8 cellular contexts compared by ENCODE assay signal in genomic region chr16:3123986-3124886, GRCh38. TPM values are rescaled to one million over a fixed set of nuclear protein-coding genes. Genes with fewer than 3 reads are reported as not detected.
DNase-seq lines count a peak whose midpoint lies in the region; ATAC-seq and TF ChIP-seq lines count a peak whose summit lies in the region.

No MANE protein-coding gene starts in this region.

- peak; percentile 69 for TF ChIP-seq POLR2A in transverse colon (IDR thresholded peaks at IDR 0.05)

- peak overlapping the region; percentile 66 for H2AFZ ChIP-seq in trophoblast cell (ENCODE audit: insufficient read depth, low read length, poor library complexity)

- no peak overlapping the region for H2BK12ac ChIP-seq in trophoblast cell (ENCODE audit: low read length)

- H3K4me1 ChIP-seq in trophoblast cell (ENCODE audit: control insufficient read depth in 1 of 2, insufficient read depth in 2 of 2, low read length in 2 of 2) (peaks cover 3 to 6% of the 10 kb centered on the region in 2 experiments), transverse colon (peaks cover 13 to 24% (median 19%) of the 10 kb centered on the region in 4 donors)

- no peak overlapping the region for H2BK5ac ChIP-seq in trophoblast cell (ENCODE audit: low read depth, low read length, poor library complexity)

- peak overlapping the region; percentile 81 for H3K9ac ChIP-seq in trophoblast cell (ENCODE audit: low read length)

- WGBS in trophoblast cell (ENCODE audit: extremely low coverage, insufficient coverage, insufficient read length): no CpG with 5 or more reads among the region's 72 CpGs
- WGBS in transverse colon (ENCODE audit: low coverage in 1 of 2), 2 donors: 0 to 1% methylated on average over 1 to 49 of the region's 72 CpGs

- H3K4ac ChIP-seq in trophoblast cell (ENCODE audit: low read depth, low read length): no peak overlapping the region

- no peaks in the 10 kb centered on the region for H3K79me2 ChIP-seq in trophoblast cell (ENCODE audit: control insufficient read depth, insufficient read depth, low read length, poor library complexity)

- ATAC-seq in HG02642 (IDR thresholded peaks at IDR 0.05; ENCODE audit: poor library complexity, unreplicated experiment) (peak; percentile 89), Right ventricle myocardium superior (ENCODE audit: poor library complexity) (peak; percentile 98)

- peaks cover 26% of the 10 kb centered on the region for H3K4me1 Mint-ChIP-seq in activated naive CD8-positive, alpha-beta T cell treated with anti-CD3 and anti-CD28 coated beads for 36 hours

- H3K36me3 ChIP-seq in trophoblast cell (ENCODE audit: control insufficient read depth in 1 of 2, insufficient read depth in 2 of 2, low read length in 2 of 2) (peaks cover 28 to 35% of the 10 kb centered on the region in 2 experiments), transverse colon (no peaks in the 10 kb centered on the region)

- H3K4me3 ChIP-seq in trophoblast cell (ENCODE audit: low read depth, low read length) (peak overlapping the region; percentile 80), transverse colon (peak overlapping the region; percentile 67 to 72 (median 69))

- no peaks in the 10 kb centered on the region for H3K9me3 Mint-ChIP-seq in activated naive CD8-positive, alpha-beta T cell treated with anti-CD3 and anti-CD28 coated beads for 36 hours

- H3K27ac Mint-ChIP-seq in activated naive CD8-positive, alpha-beta T cell treated with anti-CD3 and anti-CD28 coated beads for 36 hours: peak overlapping the region; percentile 92

- peaks cover 13% of the 10 kb centered on the region for H3K36me3 Mint-ChIP-seq in activated naive CD8-positive, alpha-beta T cell treated with anti-CD3 and anti-CD28 coated beads for 36 hours

- no peak overlapping the region for H2BK120ac ChIP-seq in trophoblast cell (ENCODE audit: insufficient read depth, low read length, poor library complexity)

- H4K91ac ChIP-seq in trophoblast cell (ENCODE audit: low read depth, low read length): peak overlapping the region; percentile 53

- peak overlapping the region; percentile 85 for H4K8ac ChIP-seq in trophoblast cell (ENCODE audit: low read depth, low read length)

- TF ChIP-seq EP300 in transverse colon (IDR thresholded peaks at IDR 0.05; ENCODE audit: low read depth): no peak

- 0 out of 3 replicates have a peak, but pooled peaks have one; percentile 29 for TF ChIP-seq CTCF in GM12872 (IDR thresholded peaks at IDR 0.05; ENCODE audit: insufficient read depth, low read depth, low read length)
- TF ChIP-seq CTCF in transverse colon (IDR thresholded peaks at IDR 0.05): peak in 3 of 5 experiments; percentile 10 to 45 (median 27)

- no peaks in the 10 kb centered on the region for H3K9me3 ChIP-seq in trophoblast cell (ENCODE audit: insufficient read depth, low read depth, low read length)
- H3K9me3 ChIP-seq in transverse colon: no peaks in the 10 kb centered on the region

- H3K18ac ChIP-seq in trophoblast cell (ENCODE audit: low read length): peak overlapping the region; percentile 14

- no peaks in the 10 kb centered on the region for H3K27me3 ChIP-seq in trophoblast cell (ENCODE audit: insufficient read depth, low read length)
- H3K27me3 ChIP-seq in transverse colon: no peaks in the 10 kb centered on the region

- peak overlapping the region; percentile 27 for H4K12ac ChIP-seq in trophoblast cell (ENCODE audit: low read depth, low read length)

- no peaks in the 10 kb centered on the region for H3K27me3 Mint-ChIP-seq in activated naive CD8-positive, alpha-beta T cell treated with anti-CD3 and anti-CD28 coated beads for 36 hours

- no peak overlapping the region for H3K23ac ChIP-seq in trophoblast cell (ENCODE audit: low read length)

- in situ Hi-C loops in transverse colon (cut with MboI; ENCODE audit: low pct_ligation_motif_present in 1 of 4, low pct_unique_long_range_greater_than_20kb in 1 of 4, low sequenced_read_pairs in 3 of 4): loop anchor here in 2 of 4 donors (10.0 kb wide), 1 partner anchor 59 kb away; the partner anchor contains the start of gene IL32 (in 2 of the 2)

- H3K79me1 ChIP-seq in trophoblast cell (ENCODE audit: low read length): no peaks in the 10 kb centered on the region

- H3K14ac ChIP-seq in trophoblast cell (ENCODE audit: low read length): peak overlapping the region; percentile 47

- peak overlapping the region; percentile 95 for H3K4me3 Mint-ChIP-seq in activated naive CD8-positive, alpha-beta T cell treated with anti-CD3 and anti-CD28 coated beads for 36 hours

- peak; percentile 85 for DNase-seq in NCI-H1105 (lab: John Stamatoyannopoulos, UW)
- peak; percentile 91 for DNase-seq in SKM-1 (lab: John Stamatoyannopoulos, UW; ENCODE audit: unreplicated experiment)
- DNase-seq in activated naive CD8-positive, alpha-beta T cell treated with anti-CD3 and anti-CD28 coated beads for 36 hours: peak; percentile 96
- DNase-seq in Right ventricle myocardium superior: peak; percentile 98
- peak; percentile 92 to 96 for DNase-seq in trophoblast cell
- peak; percentile 97 for DNase-seq in transverse colon

- H3K27ac ChIP-seq in trophoblast cell (ENCODE audit: low read depth, low read length) (peak overlapping the region; percentile 35), transverse colon (peak overlapping the region; percentile 85 to 94 (median 89))

- intact Hi-C loops in Right ventricle myocardium superior (cut with DNase I) (no loop called here), transverse colon (cut with DNase I; ENCODE audit: low total_unique reads) (no loop called here)

- peak overlapping the region; percentile 91 for H3K4me2 ChIP-seq in trophoblast cell (ENCODE audit: low read length)

- no peak overlapping the region for H2AK5ac ChIP-seq in trophoblast cell (ENCODE audit: low read length)

RNA-seq across cellular contexts. Expression of gene ZNF213, which starts 10.6 kb away (rescaled TPM):
- 1 to 10 TPM; 7.6 to 9.1 TPM for total RNA-seq in activated naive CD8-positive, alpha-beta T cell treated with anti-CD3 and anti-CD28 coated beads for 36 hours
- total RNA-seq in Right ventricle myocardium superior (6.1 TPM), transverse colon (10 to 100 TPM; 12.1 to 64.3 (median 16.1) TPM)
- polyA plus RNA-seq in trophoblast cell (2013): 8.3 and 8.5 TPM in 2 replicates

RNA-seq across cellular contexts. Expression of gene ZNF205, which starts 11.8 kb away (rescaled TPM):
- under 1 TPM; 0.35 to 0.36 TPM for total RNA-seq in activated naive CD8-positive, alpha-beta T cell treated with anti-CD3 and anti-CD28 coated beads for 36 hours
- total RNA-seq in Right ventricle myocardium superior: 6.9 TPM
- polyA plus RNA-seq in trophoblast cell (2013): 8.4 and 8.7 TPM in 2 replicates
- total RNA-seq in transverse colon: 10 to 100 TPM in 3 of 4 donors, 1 to 10 TPM in 1; 5.2 to 16.3 (median 15.5) TPM

RNA-seq across cellular contexts. Expression of gene ZSCAN10, which starts 25.1 kb away (rescaled TPM):
- total RNA-seq in activated naive CD8-positive, alpha-beta T cell treated with anti-CD3 and anti-CD28 coated beads for 36 hours: not detected
- not detected for total RNA-seq in Right ventricle myocardium superior
- 0.33 and 0.34 TPM in 2 replicates for polyA plus RNA-seq in trophoblast cell (2013)
- total RNA-seq in transverse colon: not detected

RNA-seq across cellular contexts. Expression of gene IL32, which starts 58.8 kb away (rescaled TPM):
- total RNA-seq in activated naive CD8-positive, alpha-beta T cell treated with anti-CD3 and anti-CD28 coated beads for 36 hours: 1,000 to 10,000 TPM; 1,056 to 1,060 TPM
- total RNA-seq in Right ventricle myocardium superior: 42.6 TPM
- polyA plus RNA-seq in trophoblast cell (2013): 25.1 and 25.7 TPM in 2 replicates
- 100 to 1,000 TPM in 3 of 4 donors, 10 to 100 TPM in 1; 21.9 to 720 (median 492) TPM for total RNA-seq in transverse colon

Comparison
In these comparisons a context has a peak if more than half of its experiments do, and no peak if none do; other contexts are left out.
1. Peak in every context shown above with its lines: DNase-seq, ATAC-seq, H3K4me3 ChIP-seq and H3K27ac ChIP-seq.